Comparison of ENCODE assay signal across 13 cellular contexts in the genomic region with DNA sequence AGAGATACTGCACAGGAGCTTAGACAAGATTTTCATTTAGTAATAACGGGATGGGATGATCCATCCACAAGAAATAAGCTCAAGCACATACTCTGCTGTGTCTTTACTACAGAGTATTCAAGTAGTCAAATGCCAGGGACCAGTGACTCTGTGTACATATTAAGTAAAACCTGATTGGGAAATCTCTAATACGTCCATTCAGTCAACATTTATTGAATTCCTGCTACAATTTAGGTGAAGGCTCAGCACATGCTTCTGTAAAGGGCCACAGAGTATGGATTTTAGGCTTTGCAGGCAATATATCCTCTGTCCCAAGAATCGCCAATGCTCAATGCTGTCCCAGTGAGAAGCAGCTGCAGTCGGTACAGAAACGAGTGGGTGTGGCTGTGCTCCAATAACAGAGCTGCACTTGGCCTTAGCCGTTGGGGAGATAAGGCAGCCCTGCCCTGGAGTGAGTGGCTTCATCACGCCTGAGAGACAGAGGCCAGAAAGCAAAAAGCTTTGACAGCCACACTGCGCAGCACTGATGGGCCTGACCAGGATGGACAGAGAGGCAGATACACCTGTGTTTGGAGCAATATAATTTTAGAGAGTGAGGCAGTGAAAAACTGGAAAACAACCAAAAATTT.
DNase-seq lines count a peak whose midpoint lies in the region; FAIRE-seq and TF ChIP-seq lines count a peak whose summit lies in the region.
"Had no signal": no experiment of that assay in that cellular context is flagged by ENCODE, and none has a peak within 500 bp of the region (broad histone marks: within the 10 kb centered on the region; RNA-seq: fewer than 3 reads in every experiment).

No MANE protein-coding gene starts in this region.

- WGBS in stomach, 5 donors: 25 to 37% (median 29%) methylated on average over 8 of the region's 8 CpGs

- no peaks in the 10 kb centered on the region for H3K4me1 Mint-ChIP-seq in astrocyte (ENCODE audit: low read depth, unreplicated experiment)
- no peaks in the 10 kb centered on the region for H3K4me1 Mint-ChIP-seq in immature natural killer cell
- no peaks in the 10 kb centered on the region for H3K4me1 Mint-ChIP-seq in activated naive CD4-positive, alpha-beta T cell treated with anti-CD3 and anti-CD28 coated beads, Interleukin-2, amount 10 ng/mL, durations not matched to agents 7 days and 5 days
- H3K4me1 Mint-ChIP-seq: activated naive CD4-positive, alpha-beta T cell treated with anti-CD3 and anti-CD28 coated beads, Interleukin-2, amount 50 U/mL, for 24 hours had no signal

- intact Hi-C loops in stomach (cut with DNase I; ENCODE audit: low total_unique reads): no loop called here

- no peak overlapping the region for H3K4me2 ChIP-seq in astrocyte (ENCODE audit: low read length)

- H3K4me3 Mint-ChIP-seq in astrocyte (ENCODE audit: unreplicated experiment) (no peak overlapping the region), immature natural killer cell (no peak overlapping the region)
- no peak overlapping the region for H3K4me3 Mint-ChIP-seq in activated naive CD4-positive, alpha-beta T cell treated with anti-CD3 and anti-CD28 coated beads, Interleukin-2, amount 10 ng/mL, durations not matched to agents 7 days and 5 days
- H3K4me3 Mint-ChIP-seq: activated naive CD4-positive, alpha-beta T cell treated with anti-CD3 and anti-CD28 coated beads, Interleukin-2, amount 50 U/mL, for 24 hours had no signal

- H3K27ac ChIP-seq in astrocyte (ENCODE audit: low read depth, low read length) (no peak overlapping the region), stomach (no peak overlapping the region)
- H3K27ac ChIP-seq: SK-N-MC, suprapubic skin had no signal

- no peaks in the 10 kb centered on the region for H3K79me2 ChIP-seq in astrocyte (ENCODE audit: insufficient read depth, low read length)

- no peaks in the 10 kb centered on the region for H3K9me3 ChIP-seq in astrocyte (ENCODE audit: insufficient read depth, low read depth, low read length)
- no peaks in the 10 kb centered on the region for H3K9me3 ChIP-seq in stomach
- H3K9me3 ChIP-seq: suprapubic skin had no signal

- H3K27ac Mint-ChIP-seq in astrocyte (ENCODE audit: unreplicated experiment): no peak overlapping the region
- H3K27ac Mint-ChIP-seq in immature natural killer cell: no peak overlapping the region
- no peak overlapping the region for H3K27ac Mint-ChIP-seq in activated naive CD4-positive, alpha-beta T cell treated with anti-CD3 and anti-CD28 coated beads, Interleukin-2, amount 10 ng/mL, durations not matched to agents 7 days and 5 days
- H3K27ac Mint-ChIP-seq: activated naive CD4-positive, alpha-beta T cell treated with anti-CD3 and anti-CD28 coated beads, Interleukin-2, amount 50 U/mL, for 24 hours had no signal

- H3K9ac ChIP-seq in astrocyte (ENCODE audit: low read length): no peak overlapping the region

- no peaks in the 10 kb centered on the region for H3K9me3 Mint-ChIP-seq in astrocyte (ENCODE audit: unreplicated experiment)
- H3K9me3 Mint-ChIP-seq in immature natural killer cell: no peaks in the 10 kb centered on the region
- no peaks in the 10 kb centered on the region for H3K9me3 Mint-ChIP-seq in activated naive CD4-positive, alpha-beta T cell treated with anti-CD3 and anti-CD28 coated beads, Interleukin-2, amount 10 ng/mL, durations not matched to agents 7 days and 5 days
- H3K9me3 Mint-ChIP-seq: activated naive CD4-positive, alpha-beta T cell treated with anti-CD3 and anti-CD28 coated beads, Interleukin-2, amount 50 U/mL, for 24 hours had no signal

- CTCF ChIA-PET in activated naive CD4-positive, alpha-beta T cell treated with anti-CD3 and anti-CD28 coated beads, Interleukin-2, amount 10 ng/mL, durations not matched to agents 7 days and 5 days (lab: Charles Lee): interaction anchor here (2.8 kb wide), 1 partner anchor 9 kb away, joined by 9 read pairs; no protein-coding TSS in a partner anchor

- H3K27me3 Mint-ChIP-seq in astrocyte (ENCODE audit: low read depth, unreplicated experiment) (no peaks in the 10 kb centered on the region), immature natural killer cell (ENCODE audit: low read depth in 3 of 3) (peaks cover 0 to 2% (median 2%) of the 10 kb centered on the region in 3 donors)
- no peaks in the 10 kb centered on the region for H3K27me3 Mint-ChIP-seq in activated naive CD4-positive, alpha-beta T cell treated with anti-CD3 and anti-CD28 coated beads, Interleukin-2, amount 10 ng/mL, durations not matched to agents 7 days and 5 days
- H3K27me3 Mint-ChIP-seq: activated naive CD4-positive, alpha-beta T cell treated with anti-CD3 and anti-CD28 coated beads, Interleukin-2, amount 50 U/mL, for 24 hours had no signal

- H3K36me3 Mint-ChIP-seq in astrocyte (ENCODE audit: low read depth, unreplicated experiment): peaks cover 3% of the 10 kb centered on the region
- H3K36me3 Mint-ChIP-seq in immature natural killer cell: no peaks in the 10 kb centered on the region
- H3K36me3 Mint-ChIP-seq in activated naive CD4-positive, alpha-beta T cell treated with anti-CD3 and anti-CD28 coated beads, Interleukin-2, amount 10 ng/mL, durations not matched to agents 7 days and 5 days: no peaks in the 10 kb centered on the region
- H3K36me3 Mint-ChIP-seq: activated naive CD4-positive, alpha-beta T cell treated with anti-CD3 and anti-CD28 coated beads, Interleukin-2, amount 50 U/mL, for 24 hours had no signal

- TF ChIP-seq CTCF in astrocyte (IDR thresholded peaks at IDR 0.05; ENCODE audit: insufficient read depth, low read depth, low read length): no peak
- TF ChIP-seq CTCF in stomach (IDR thresholded peaks at IDR 0.05): no peak

- H3K27me3 ChIP-seq in astrocyte (ENCODE audit: insufficient read depth, low read length): no peaks in the 10 kb centered on the region
- no peaks in the 10 kb centered on the region for H3K27me3 ChIP-seq in stomach
- H3K27me3 ChIP-seq: suprapubic skin had no signal

- no peak for FAIRE-seq in astrocyte (lab: Jason Lieb, UNC)

- H3K36me3 ChIP-seq in astrocyte (ENCODE audit: insufficient read depth, low read length) (no peaks in the 10 kb centered on the region), stomach (no peaks in the 10 kb centered on the region)
- H3K36me3 ChIP-seq: suprapubic skin had no signal

- H2AFZ ChIP-seq in astrocyte (ENCODE audit: low read depth, low read length): no peak overlapping the region

- no peak for TF ChIP-seq EP300 in stomach (IDR thresholded peaks at IDR 0.05)

- DNase-seq in NCI-H226 (peak; percentile 50), astrocyte (ENCODE audit: low read depth) (peak; percentile 45), hepatic stellate cell (ENCODE audit: low spot score) (peak; percentile 33), stomach (peak; percentile 70), immature natural killer cell (no peak)
- DNase-seq in activated naive CD4-positive, alpha-beta T cell treated with anti-CD3 and anti-CD28 coated beads, Interleukin-2, amount 10 ng/mL, durations not matched to agents 7 days and 5 days: no peak
- no peak for DNase-seq in activated CD4-positive, alpha-beta T cell treated with anti-CD3 and anti-CD28 coated beads for 1 hour
- DNase-seq: activated CD4-positive, alpha-beta T cell treated with anti-CD3 and anti-CD28 coated beads, Interleukin-2, amount 50 U/mL, for 4 hours; NCI-H1930; stimulated activated CD4-positive, alpha-beta T cell treated with anti-CD3 and anti-CD28 coated beads, Interleukin-4, amount 100 ng/mL, for 24 hours had no signal

- TF ChIP-seq POLR2A in stomach (IDR thresholded peaks at IDR 0.05): no peak

- H3K4me3 ChIP-seq in astrocyte (ENCODE audit: insufficient read depth, low read depth, low read length) (no peak overlapping the region), stomach (no peak overlapping the region)
- H3K4me3 ChIP-seq: SK-N-MC, suprapubic skin had no signal

- no peaks in the 10 kb centered on the region for H3K4me1 ChIP-seq in astrocyte (ENCODE audit: insufficient read depth, low read length)
- H3K4me1 ChIP-seq in stomach: peaks cover 0 to 20% (median 9%) of the 10 kb centered on the region in 4 donors

- peaks cover 22% of the 10 kb centered on the region for H4K20me1 ChIP-seq in astrocyte (ENCODE audit: insufficient read depth, low read length)

Comparison
In these comparisons a context has a peak if more than half of its experiments do, and no peak if none do; other contexts are left out.
1. DNase-seq: peak in NCI-H226 (single experiment), astrocyte (single experiment), hepatic stellate cell (single experiment) and stomach (single experiment); none in immature natural killer cell (0 of 3), activated naive CD4-positive, alpha-beta T cell treated with anti-CD3 and anti-CD28 coated beads, Interleukin-2, amount 10 ng/mL, durations not matched to agents 7 days and 5 days (single experiment) and activated CD4-positive, alpha-beta T cell treated with anti-CD3 and anti-CD28 coated beads for 1 hour (single experiment).